ENCODE assay signal across 8 cellular contexts in genomic region chr19:34269968-34270621, GRCh38. TPM values are rescaled to one million over a fixed set of nuclear protein-coding genes. Genes with fewer than 3 reads are reported as not detected.
DNase-seq lines count a peak whose midpoint lies in the region; ATAC-seq, FAIRE-seq and TF ChIP-seq lines count a peak whose summit lies in the region.

No MANE protein-coding gene starts in this region.

- ATAC-seq in HG02610 (IDR thresholded peaks at IDR 0.05; ENCODE audit: unreplicated experiment) (peak; percentile 61), Panc1 (peak; percentile 64), foreskin keratinocyte (peak; percentile 83), pancreas (peak; percentile 58 to 77 (median 70)), GM19328 (IDR thresholded peaks at IDR 0.05; ENCODE audit: unreplicated experiment) (no peak)

- peaks cover 22% of the 10 kb centered on the region for H3K4me1 Mint-ChIP-seq in activated T-helper 1 cell treated with anti-CD3 and anti-CD28 coated beads, Interleukin-12 subunit alpha, Interleukin-12 subunit beta, Interleukin-2, Interleukin-4 antibody, amounts not matched to agents 30 ng/mL and 10 ng/mL and 1 ng/mL, durations not matched to agents 14 hours and 24 hours and 36 hours (ENCODE audit: low read depth)
- H3K4me1 Mint-ChIP-seq in type B pancreatic cell (ENCODE audit: unreplicated experiment), result peaks cover 24% of the 10 kb centered on the region

- in situ Hi-C loops in G401 (cut with HindIII; ENCODE audit: low sequenced_read_pairs), result no loop called here
- in situ Hi-C loops in Panc1 (cut with HindIII; ENCODE audit: low pct_unique_long_range_greater_than_20kb, low sequenced_read_pairs), result no loop called here

- H3K27me3 ChIP-seq in Panc1 (ENCODE audit: control insufficient read depth, insufficient read depth, low read length) (no peaks in the 10 kb centered on the region), foreskin keratinocyte (no peaks in the 10 kb centered on the region), pancreas (no peaks in the 10 kb centered on the region)

- peaks cover 21% of the 10 kb centered on the region for H3K36me3 Mint-ChIP-seq in activated T-helper 1 cell treated with anti-CD3 and anti-CD28 coated beads, Interleukin-12 subunit alpha, Interleukin-12 subunit beta, Interleukin-2, Interleukin-4 antibody, amounts not matched to agents 30 ng/mL and 10 ng/mL and 1 ng/mL, durations not matched to agents 14 hours and 24 hours and 36 hours (ENCODE audit: low read depth)
- peaks cover 12% of the 10 kb centered on the region for H3K36me3 Mint-ChIP-seq in type B pancreatic cell

- H3K27ac ChIP-seq in Panc1 (ENCODE audit: low read length) (peak overlapping the region; percentile 75), foreskin keratinocyte (no peak overlapping the region), pancreas (peak overlapping the region; percentile 62 to 86 (median 64))

- no peak for TF ChIP-seq CTCF in Panc1 (IDR thresholded peaks at IDR 0.05)
- TF ChIP-seq CTCF in foreskin keratinocyte (conservative IDR thresholded peaks at IDR 0.05), result no peak
- TF ChIP-seq CTCF in pancreas (IDR thresholded peaks at IDR 0.05), result no peak
- no peak for TF ChIP-seq CTCF in type B pancreatic cell (conservative IDR thresholded peaks at IDR 0.05)

- POLR2A ChIA-PET in Panc1 (lab: Charles Lee), result no interaction called here

- H3K27me3 Mint-ChIP-seq in activated T-helper 1 cell treated with anti-CD3 and anti-CD28 coated beads, Interleukin-12 subunit alpha, Interleukin-12 subunit beta, Interleukin-2, Interleukin-4 antibody, amounts not matched to agents 30 ng/mL and 10 ng/mL and 1 ng/mL, durations not matched to agents 14 hours and 24 hours and 36 hours (ENCODE audit: insufficient read depth), result peaks cover 4% of the 10 kb centered on the region
- no peaks in the 10 kb centered on the region for H3K27me3 Mint-ChIP-seq in type B pancreatic cell

- DNase-seq in G401 (ENCODE audit: low spot score) (peak; percentile 36), Panc1 (ENCODE audit: low read depth, low spot score) (no peak), foreskin keratinocyte (peak; percentile 59 to 78), pancreas (peak in 4 of 6 donors; percentile 32 to 49 (median 43)), type B pancreatic cell (ENCODE audit: extremely low spot score, unreplicated experiment) (no peak)
- DNase-seq in activated T-helper 1 cell treated with anti-CD3 and anti-CD28 coated beads, Interleukin-12 subunit alpha, Interleukin-12 subunit beta, Interleukin-2, Interleukin-4 antibody, amounts not matched to agents 30 ng/mL and 10 ng/mL and 1 ng/mL, durations not matched to agents 14 hours and 24 hours and 36 hours (ENCODE audit: low spot score), result peak; percentile 51

- H3K4me3 ChIP-seq in Panc1 (ENCODE audit: low read depth in 2 of 2, low read length in 2 of 2) (peak overlapping the region in 1 of 2 experiments; percentile 16; a peak in 2 of 4 replicates), pancreas (peak overlapping the region in 1 of 4 donors; percentile 10)

- no peaks in the 10 kb centered on the region for H3K36me3 ChIP-seq in Panc1 (ENCODE audit: control insufficient read depth, insufficient read depth, low read length)
- H3K36me3 ChIP-seq in pancreas, result no peaks in the 10 kb centered on the region

- BruUV-seq in Panc1 (replicated peaks; lab: Mats Ljungman, UMichigan), result no TSS peak

- peak overlapping the region; percentile 76 for H3K27ac Mint-ChIP-seq in activated T-helper 1 cell treated with anti-CD3 and anti-CD28 coated beads, Interleukin-12 subunit alpha, Interleukin-12 subunit beta, Interleukin-2, Interleukin-4 antibody, amounts not matched to agents 30 ng/mL and 10 ng/mL and 1 ng/mL, durations not matched to agents 14 hours and 24 hours and 36 hours
- peak overlapping the region; percentile 96 for H3K27ac Mint-ChIP-seq in type B pancreatic cell

- intact Hi-C loops in Panc1 (cut with micrococcal nuclease; ENCODE audit: unreplicated experiment), result no loop called here
- intact Hi-C loops in activated T-helper 1 cell treated with anti-CD3 and anti-CD28 coated beads, Interleukin-12 subunit alpha, Interleukin-12 subunit beta, Interleukin-2, Interleukin-4 antibody, amounts not matched to agents 30 ng/mL and 10 ng/mL and 1 ng/mL, durations not matched to agents 14 hours and 24 hours and 36 hours (cut with micrococcal nuclease), result loop anchor here (1.0 kb wide), 4 partner anchors 16 to 98 kb away; partner anchors contain the start of genes GARRE1 and LSM14A
- intact Hi-C loops in pancreas (cut with DNase I), result no loop called here

- peak overlapping the region; percentile 60 for H3K4me3 Mint-ChIP-seq in activated T-helper 1 cell treated with anti-CD3 and anti-CD28 coated beads, Interleukin-12 subunit alpha, Interleukin-12 subunit beta, Interleukin-2, Interleukin-4 antibody, amounts not matched to agents 30 ng/mL and 10 ng/mL and 1 ng/mL, durations not matched to agents 14 hours and 24 hours and 36 hours
- peak overlapping the region; percentile 65 for H3K4me3 Mint-ChIP-seq in type B pancreatic cell

- no peak for FAIRE-seq in pancreas (lab: Jason Lieb, UNC)

- 42 to 43% methylated on average over 5 of the region's 5 CpGs for WGBS in pancreas, 2 donors

- H3K4me1 ChIP-seq in Panc1 (ENCODE audit: control insufficient read depth, insufficient read depth, low read length) (peaks cover 22% of the 10 kb centered on the region), foreskin keratinocyte (peaks cover 31% of the 10 kb centered on the region), pancreas (peaks cover 22 to 37% (median 36%) of the 10 kb centered on the region in 3 donors)

- CTCF ChIA-PET in Panc1 (lab: Charles Lee), result no interaction called here

- H3K9me3 Mint-ChIP-seq in activated T-helper 1 cell treated with anti-CD3 and anti-CD28 coated beads, Interleukin-12 subunit alpha, Interleukin-12 subunit beta, Interleukin-2, Interleukin-4 antibody, amounts not matched to agents 30 ng/mL and 10 ng/mL and 1 ng/mL, durations not matched to agents 14 hours and 24 hours and 36 hours, result no peaks in the 10 kb centered on the region
- peaks cover 4% of the 10 kb centered on the region for H3K9me3 Mint-ChIP-seq in type B pancreatic cell

- H3K9me3 ChIP-seq in Panc1 (ENCODE audit: control insufficient read depth, insufficient read depth, low read depth, low read length), result no peaks in the 10 kb centered on the region
- no peaks in the 10 kb centered on the region for H3K9me3 ChIP-seq in pancreas

RNA-seq across cellular contexts. Expression of gene GARRE1, which starts 15.7 kb away (rescaled TPM):
- 15.9 and 18.5 TPM in 2 replicates for total RNA-seq in G401 (2014; rRNA removed; shearing (Covaris generic))
- total RNA-seq in Panc1 (2021; ENCODE audit: unreplicated experiment), result 19.7 TPM
- 23.8 TPM for polyA plus RNA-seq in Panc1 (2012; ENCODE audit: insufficient read length)
- total RNA-seq in activated T-helper 1 cell treated with anti-CD3 and anti-CD28 coated beads, Interleukin-12 subunit alpha, Interleukin-12 subunit beta, Interleukin-2, Interleukin-4 antibody, amounts not matched to agents 30 ng/mL and 10 ng/mL and 1 ng/mL, durations not matched to agents 14 hours and 24 hours and 36 hours, result 11.6 and 13.1 TPM in 2 replicates
- total RNA-seq in foreskin keratinocyte, result 9.9 and 11.1 TPM in 2 replicates
- polyA plus RNA-seq in foreskin keratinocyte, result 2.1 and 2.4 TPM in 2 replicates
- total RNA-seq in pancreas, result 10 to 100 TPM in 5 of 6 donors, 1 to 10 TPM in 1; 7.4 to 18.3 (median 12.0) TPM
- 1 to 10 TPM; 8.2 to 9.3 TPM for polyA plus RNA-seq in pancreas
- total RNA-seq in type B pancreatic cell (ENCODE audit: low replicate concordance), result 22.5 and 22.8 TPM in 2 replicates

Comparison
In these comparisons a context has a peak if more than half of its experiments do, and no peak if none do; other contexts are left out.
1. DNase-seq: peak in G401 (single experiment), activated T-helper 1 cell treated with anti-CD3 and anti-CD28 coated beads, Interleukin-12 subunit alpha, Interleukin-12 subunit beta, Interleukin-2, Interleukin-4 antibody, amounts not matched to agents 30 ng/mL and 10 ng/mL and 1 ng/mL, durations not matched to agents 14 hours and 24 hours and 36 hours (single experiment), foreskin keratinocyte (2 of 2) and pancreas (4 of 6); none in Panc1 (single experiment) and type B pancreatic cell (single experiment).